15 cellular contexts compared by ENCODE assay signal in genomic region chr7:97373743-97374142, GRCh38.
DNase-seq lines count a peak whose midpoint lies in the region; TF ChIP-seq lines count a peak whose summit lies in the region.
"Had no signal": no experiment of that assay in that cellular context is flagged by ENCODE, and none has a peak within 500 bp of the region (broad histone marks: within the 10 kb centered on the region; RNA-seq: fewer than 3 reads in every experiment).

No MANE protein-coding gene starts in this region.

- peaks cover 17% of the 10 kb centered on the region for H3K9me3 Mint-ChIP-seq in nephron progenitor cell
- no peaks in the 10 kb centered on the region for H3K9me3 Mint-ChIP-seq in T-helper 2 cell treated with Interferon-gamma antibody and Interleukin-4, amounts not matched to agents 5 μg/mL and 100 μg/mL, for 36 hours

- no peaks in the 10 kb centered on the region for H3K27me3 Mint-ChIP-seq in nephron progenitor cell (ENCODE audit: low read depth, poor library complexity)
- no peaks in the 10 kb centered on the region for H3K27me3 Mint-ChIP-seq in T-helper 2 cell treated with Interferon-gamma antibody and Interleukin-4, amounts not matched to agents 5 μg/mL and 100 μg/mL, for 36 hours (ENCODE audit: low read depth)
- H3K27me3 Mint-ChIP-seq: CD8-positive, alpha-beta memory T cell had no signal

- H3K4me1 Mint-ChIP-seq in nephron progenitor cell, result peaks cover 15% of the 10 kb centered on the region
- H3K4me1 Mint-ChIP-seq in T-helper 2 cell treated with Interferon-gamma antibody and Interleukin-4, amounts not matched to agents 5 μg/mL and 100 μg/mL, for 36 hours (ENCODE audit: low read depth), result no peaks in the 10 kb centered on the region
- H3K4me1 Mint-ChIP-seq: CD8-positive, alpha-beta memory T cell had no signal

- H3K27ac Mint-ChIP-seq in nephron progenitor cell, result peak overlapping the region; percentile 27
- H3K27ac Mint-ChIP-seq in T-helper 2 cell treated with Interferon-gamma antibody and Interleukin-4, amounts not matched to agents 5 μg/mL and 100 μg/mL, for 36 hours, result no peak overlapping the region
- H3K27ac Mint-ChIP-seq: CD8-positive, alpha-beta memory T cell had no signal

- H3K4me3 Mint-ChIP-seq in nephron progenitor cell, result no peak overlapping the region
- no peak overlapping the region for H3K4me3 Mint-ChIP-seq in T-helper 2 cell treated with Interferon-gamma antibody and Interleukin-4, amounts not matched to agents 5 μg/mL and 100 μg/mL, for 36 hours
- H3K4me3 Mint-ChIP-seq: CD8-positive, alpha-beta memory T cell; H9 had no signal

- no peak for TF ChIP-seq CTCF in nephron progenitor cell (IDR thresholded peaks at IDR 0.05)
- no peak for TF ChIP-seq CTCF in GM10266 (IDR thresholded peaks at IDR 0.05; ENCODE audit: control insufficient read depth, insufficient read depth, low read depth, missing control alignments)

- no peaks in the 10 kb centered on the region for H3K36me3 Mint-ChIP-seq in nephron progenitor cell (ENCODE audit: low read depth)
- H3K36me3 Mint-ChIP-seq in T-helper 2 cell treated with Interferon-gamma antibody and Interleukin-4, amounts not matched to agents 5 μg/mL and 100 μg/mL, for 36 hours (ENCODE audit: low read depth), result no peaks in the 10 kb centered on the region
- H3K36me3 Mint-ChIP-seq: CD8-positive, alpha-beta memory T cell had no signal

- peak; percentile 5 for DNase-seq in NCI-H510A treated with DMSO at 0.1 percent for 48 hours (lab: John Stamatoyannopoulos, UW)
- no peak for DNase-seq in NCI-H510A (lab: John Stamatoyannopoulos, UW)
- DNase-seq in NCI-H69 (lab: John Stamatoyannopoulos, UW), result peak; percentile 4
- no peak for DNase-seq in nephron progenitor cell
- DNase-seq in retina, result peak; percentile 3
- no peak for DNase-seq in activated T-cell treated with anti-CD3 and anti-CD28 coated beads, Interleukin-2, amount 50 U/mL, for 1 hour
- no peak for DNase-seq in T-helper 2 cell treated with Interferon-gamma antibody and Interleukin-4, amounts not matched to agents 5 μg/mL and 100 μg/mL, for 36 hours (ENCODE audit: low spot score)
- no peak for DNase-seq in GM10266 (ENCODE audit: extremely low spot score)
- DNase-seq: 8988T; AML-193; CD8-positive, alpha-beta memory T cell; DMS53; GF-D8; GOT3; H9 had no signal

Comparison
In these comparisons a context has a peak if more than half of its experiments do, and no peak if none do; other contexts are left out.
1. DNase-seq: peak in NCI-H510A treated with DMSO at 0.1 percent for 48 hours (single experiment), NCI-H69 (single experiment) and retina (single experiment); none in NCI-H510A (single experiment), nephron progenitor cell (single experiment), activated T-cell treated with anti-CD3 and anti-CD28 coated beads, Interleukin-2, amount 50 U/mL, for 1 hour (single experiment), T-helper 2 cell treated with Interferon-gamma antibody and Interleukin-4, amounts not matched to agents 5 μg/mL and 100 μg/mL, for 36 hours (single experiment) and GM10266 (single experiment).